ENCODE assay signal across 9 cellular contexts in genomic region chr14:91241848-91242247, GRCh38. TPM values are rescaled to one million over a fixed set of nuclear protein-coding genes. Genes with fewer than 3 reads are reported as not detected.
DNase-seq lines count a peak whose midpoint lies in the region; ATAC-seq and TF ChIP-seq lines count a peak whose summit lies in the region.
"Had no signal": no experiment of that assay in that cellular context is flagged by ENCODE, and none has a peak within 500 bp of the region (broad histone marks: within the 10 kb centered on the region; RNA-seq: fewer than 3 reads in every experiment).

No MANE protein-coding gene starts in this region.

- H3K27me3 ChIP-seq in transverse colon (no peaks in the 10 kb centered on the region), endodermal cell (ENCODE audit: control insufficient read depth, insufficient read depth, low read length, poor library complexity, severe bottlenecking) (no peaks in the 10 kb centered on the region)

- no peak overlapping the region for H3K27ac Mint-ChIP-seq in endodermal cell

- H3K9me3 Mint-ChIP-seq in activated T-cell treated with anti-CD3 and anti-CD28 coated beads, Interleukin-2, amount 50 U/mL, for 4 hours: peaks cover 3% of the 10 kb centered on the region
- peaks cover 10% of the 10 kb centered on the region for H3K9me3 Mint-ChIP-seq in endodermal cell

- intact Hi-C loops in transverse colon (cut with DNase I; ENCODE audit: low total_unique reads): no loop called here

- peak; percentile 53 for ATAC-seq in HG03135 (IDR thresholded peaks at IDR 0.05; ENCODE audit: unreplicated experiment)
- no peak for ATAC-seq in activated T-cell treated with anti-CD3 and anti-CD28 coated beads, Interleukin-2, amount 50 U/mL, for 4 hours

- TF ChIP-seq POLR2A in transverse colon (IDR thresholded peaks at IDR 0.05): peak; percentile 26

- DNase-seq in activated gamma-delta T cell treated with Interleukin-2 at 50 U/mL for 16 hours (peak; percentile 29), activated gamma-delta T cell (lab: John Stamatoyannopoulos, UW) (no peak), transverse colon (no peak), endodermal cell (no peak), NCI-H69 (lab: John Stamatoyannopoulos, UW) (no peak), NCI-H226 (no peak)
- DNase-seq in activated T-cell treated with anti-CD3 and anti-CD28 coated beads, Interleukin-2, amount 50 U/mL, for 4 hours: no peak

- peak overlapping the region in 1 of 4 donors; percentile 66 for H3K27ac ChIP-seq in transverse colon
- no peak overlapping the region for H3K27ac ChIP-seq in endodermal cell (ENCODE audit: low read depth, low read length)

- no peak for TF ChIP-seq EP300 in transverse colon (IDR thresholded peaks at IDR 0.05; ENCODE audit: low read depth)

- H3K4me3 Mint-ChIP-seq in activated T-cell treated with anti-CD3 and anti-CD28 coated beads, Interleukin-2, amount 50 U/mL, for 4 hours: peak overlapping the region; percentile 78
- no peak overlapping the region for H3K4me3 Mint-ChIP-seq in endodermal cell

- WGBS in transverse colon (ENCODE audit: low coverage in 1 of 2), 2 donors: 46 to 74% methylated on average over 8 of the region's 8 CpGs
- WGBS in endodermal cell (ENCODE audit: insufficient coverage in 1 of 2, insufficient read length in 1 of 2), 2 experiments: 88 to 89% methylated on average over 6 to 8 of the region's 8 CpGs

- no peaks in the 10 kb centered on the region for H3K27me3 Mint-ChIP-seq in activated T-cell treated with anti-CD3 and anti-CD28 coated beads, Interleukin-2, amount 50 U/mL, for 4 hours (ENCODE audit: low read depth)
- H3K27me3 Mint-ChIP-seq in endodermal cell (ENCODE audit: insufficient read depth): peaks cover 17% of the 10 kb centered on the region

- H3K4me1 Mint-ChIP-seq in activated T-cell treated with anti-CD3 and anti-CD28 coated beads, Interleukin-2, amount 50 U/mL, for 4 hours (ENCODE audit: low read depth): peaks cover 93% of the 10 kb centered on the region
- no peaks in the 10 kb centered on the region for H3K4me1 Mint-ChIP-seq in endodermal cell

- H3K9me3 ChIP-seq in transverse colon: no peaks in the 10 kb centered on the region
- H3K9me3 ChIP-seq in endodermal cell (ENCODE audit: control insufficient read depth, low read length): no peaks in the 10 kb centered on the region

- peaks cover 0 to 22% (median 5%) of the 10 kb centered on the region in 4 donors for H3K4me1 ChIP-seq in transverse colon
- H3K4me1 ChIP-seq in endodermal cell (ENCODE audit: control insufficient read depth, insufficient read depth, low read length): no peaks in the 10 kb centered on the region

- H3K4me3 ChIP-seq in transverse colon: peak overlapping the region in 1 of 4 donors; percentile 5
- H3K4me3 ChIP-seq in endodermal cell (ENCODE audit: low read length): no peak overlapping the region
- H3K4me3 ChIP-seq: lung had no signal

- peaks cover 11% of the 10 kb centered on the region for H3K36me3 Mint-ChIP-seq in activated T-cell treated with anti-CD3 and anti-CD28 coated beads, Interleukin-2, amount 50 U/mL, for 4 hours (ENCODE audit: insufficient read depth)
- no peaks in the 10 kb centered on the region for H3K36me3 Mint-ChIP-seq in endodermal cell (ENCODE audit: low read depth)

- in situ Hi-C loops in transverse colon (cut with MboI; ENCODE audit: low pct_ligation_motif_present in 1 of 4, low pct_unique_long_range_greater_than_20kb in 1 of 4, low sequenced_read_pairs in 3 of 4): no loop called here

- no peak for TF ChIP-seq CTCF in transverse colon (IDR thresholded peaks at IDR 0.05)
- no peak for TF ChIP-seq CTCF in endodermal cell (conservative IDR thresholded peaks at IDR 0.05)

- H3K36me3 ChIP-seq in transverse colon (no peaks in the 10 kb centered on the region), endodermal cell (ENCODE audit: control insufficient read depth, insufficient read depth, low read length) (no peaks in the 10 kb centered on the region)

- no peak overlapping the region for H3K9ac ChIP-seq in endodermal cell (ENCODE audit: extremely low read depth, low read length, poor library complexity, severe bottlenecking)

RNA-seq across cellular contexts. Expression of gene GPR68, which starts 2.7 kb away (rescaled TPM):
- 1 to 10 TPM; 4.1 to 6.1 (median 6.0) TPM for total RNA-seq in activated T-cell treated with anti-CD3 and anti-CD28 coated beads, Interleukin-2, amount 50 U/mL, for 4 hours
- under 1 TPM in 3 of 4 donors, not detected in 1; 0.48 to 0.80 (median 0.55) TPM for total RNA-seq in transverse colon
- under 1 TPM; 0.38 to 0.44 TPM for total RNA-seq in endodermal cell
- 0.57 TPM for polyA plus RNA-seq in endodermal cell (2013, experiment 1 of 2)
- 0.58 TPM for polyA plus RNA-seq in endodermal cell (2013, experiment 2 of 2)
